Comparison of ENCODE assay signal across 9 cellular contexts in the genomic region with DNA sequence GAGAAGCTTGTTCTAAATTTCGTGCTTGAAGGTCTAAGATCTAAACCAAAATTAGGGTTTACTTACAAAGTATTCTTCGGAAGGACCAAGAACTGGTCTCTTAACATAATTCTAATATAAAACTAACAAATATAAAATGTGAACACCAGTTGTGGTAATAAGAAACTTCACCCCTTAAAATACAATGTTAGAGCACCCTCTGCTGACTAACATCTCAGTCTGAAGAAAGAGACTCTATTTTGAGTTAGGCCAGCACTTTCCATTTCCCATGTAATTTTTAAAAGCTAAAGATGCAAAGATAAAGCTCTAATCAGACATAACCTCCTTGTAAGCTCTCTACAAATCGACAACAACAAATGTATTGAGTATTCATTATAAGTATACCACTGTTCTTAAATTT. TPM values are rescaled to one million over a fixed set of nuclear protein-coding genes. Genes with fewer than 3 reads are reported as not detected.
DNase-seq lines count a peak whose midpoint lies in the region; ATAC-seq and TF ChIP-seq lines count a peak whose summit lies in the region.
"Had no signal": no experiment of that assay in that cellular context is flagged by ENCODE, and none has a peak within 500 bp of the region (broad histone marks: within the 10 kb centered on the region; RNA-seq: fewer than 3 reads in every experiment).

No MANE protein-coding gene starts in this region.

- no peak for TF ChIP-seq CTCF in GM20000 (IDR thresholded peaks at IDR 0.05; ENCODE audit: extremely low read depth, missing control alignments)
- peak; percentile 73 for TF ChIP-seq CTCF in VCaP (conservative IDR thresholded peaks at IDR 0.05)
- no peak for TF ChIP-seq CTCF in Calu3 (IDR thresholded peaks at IDR 0.05; ENCODE audit: unreplicated experiment)

- CTCF ChIA-PET in Calu3 (lab: Charles Lee), result no interaction called here

- no peak overlapping the region for H3K27ac ChIP-seq in VCaP
- H3K27ac ChIP-seq: epithelial cell of prostate had no signal

- H3K4me1 Mint-ChIP-seq in Calu3 (ENCODE audit: low read depth, unreplicated experiment), result peaks cover 7% of the 10 kb centered on the region

- ATAC-seq in GM21529 (IDR thresholded peaks at IDR 0.05; ENCODE audit: unreplicated experiment) (no peak), GM18520 (IDR thresholded peaks at IDR 0.05; ENCODE audit: unreplicated experiment) (no peak)

- no peaks in the 10 kb centered on the region for H3K36me3 Mint-ChIP-seq in Calu3 (ENCODE audit: insufficient read depth, unreplicated experiment)

- no peaks in the 10 kb centered on the region for H3K9me3 Mint-ChIP-seq in Calu3 (ENCODE audit: low read depth, unreplicated experiment)

- no TSS peak for BruUV-seq in Calu3 (replicated peaks; lab: Mats Ljungman, UMichigan)

- DNase-seq in AG20443 (ENCODE audit: low spot score) (peak; percentile 37), GM20000 (ENCODE audit: low spot score) (peak; percentile 14), inferior parietal cortex (ENCODE audit: extremely low spot score) (peak; percentile 74), NCI-H1048 (lab: John Stamatoyannopoulos, UW) (no peak), Calu3 (no peak)

- intact Hi-C loops in Calu3 (cut with micrococcal nuclease; ENCODE audit: unreplicated experiment), result loop anchor here (1.0 to 10.0 kb wide), 5 partner anchors 54 to 870 kb away; no protein-coding TSS in a partner anchor

- H3K27me3 Mint-ChIP-seq in Calu3 (ENCODE audit: unreplicated experiment), result no peaks in the 10 kb centered on the region

- H3K4me3 Mint-ChIP-seq in Calu3 (ENCODE audit: low read depth, unreplicated experiment), result no peak overlapping the region

- H3K27ac Mint-ChIP-seq in Calu3 (ENCODE audit: unreplicated experiment), result no peak overlapping the region

RNA-seq across cellular contexts. Expression of a gene that starts 24.6 kb away (rescaled TPM):
- total RNA-seq in Calu3 (2022), result 33.3 and 35.1 TPM in 2 replicates

RNA-seq across cellular contexts. Expression of a gene that starts 59.6 kb away (rescaled TPM):
- 40.7 and 45.4 TPM in 2 replicates for total RNA-seq in Calu3 (2022)

Comparison
In these comparisons a context has a peak if more than half of its experiments do, and no peak if none do; other contexts are left out.
1. DNase-seq: peak in AG20443 (single experiment), GM20000 (single experiment) and inferior parietal cortex (single experiment); none in NCI-H1048 (single experiment) and Calu3 (single experiment).